1 cellular context compared by ENCODE assay signal in the genomic region with DNA sequence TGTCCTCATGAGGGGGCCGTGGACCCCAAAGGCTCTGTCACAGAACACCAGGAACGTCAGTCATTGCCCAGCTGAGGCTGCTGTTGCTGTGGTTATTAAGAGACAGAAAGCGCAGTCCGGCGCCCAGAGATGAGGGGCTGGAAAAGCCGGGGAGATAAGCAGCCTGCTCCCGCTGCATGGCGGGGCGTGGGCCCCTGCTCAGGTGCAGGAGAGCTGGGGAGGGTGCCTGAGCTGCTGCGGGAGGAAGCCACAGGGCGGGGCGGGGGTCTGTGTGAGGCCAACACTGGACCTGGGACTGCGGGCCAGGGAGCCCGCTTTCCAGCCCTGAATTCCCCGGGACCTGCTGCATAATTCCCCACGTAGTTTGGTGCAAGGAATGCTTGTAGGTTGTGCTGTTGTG.
TF ChIP-seq lines count a peak whose summit lies in the region.

No MANE protein-coding gene starts in this region.

TF ChIP-seq in HepG2, 621 proteins besides CTCF, POLR2A, EP300 and RAD21:
- TF ChIP-seq, protein P1, sequence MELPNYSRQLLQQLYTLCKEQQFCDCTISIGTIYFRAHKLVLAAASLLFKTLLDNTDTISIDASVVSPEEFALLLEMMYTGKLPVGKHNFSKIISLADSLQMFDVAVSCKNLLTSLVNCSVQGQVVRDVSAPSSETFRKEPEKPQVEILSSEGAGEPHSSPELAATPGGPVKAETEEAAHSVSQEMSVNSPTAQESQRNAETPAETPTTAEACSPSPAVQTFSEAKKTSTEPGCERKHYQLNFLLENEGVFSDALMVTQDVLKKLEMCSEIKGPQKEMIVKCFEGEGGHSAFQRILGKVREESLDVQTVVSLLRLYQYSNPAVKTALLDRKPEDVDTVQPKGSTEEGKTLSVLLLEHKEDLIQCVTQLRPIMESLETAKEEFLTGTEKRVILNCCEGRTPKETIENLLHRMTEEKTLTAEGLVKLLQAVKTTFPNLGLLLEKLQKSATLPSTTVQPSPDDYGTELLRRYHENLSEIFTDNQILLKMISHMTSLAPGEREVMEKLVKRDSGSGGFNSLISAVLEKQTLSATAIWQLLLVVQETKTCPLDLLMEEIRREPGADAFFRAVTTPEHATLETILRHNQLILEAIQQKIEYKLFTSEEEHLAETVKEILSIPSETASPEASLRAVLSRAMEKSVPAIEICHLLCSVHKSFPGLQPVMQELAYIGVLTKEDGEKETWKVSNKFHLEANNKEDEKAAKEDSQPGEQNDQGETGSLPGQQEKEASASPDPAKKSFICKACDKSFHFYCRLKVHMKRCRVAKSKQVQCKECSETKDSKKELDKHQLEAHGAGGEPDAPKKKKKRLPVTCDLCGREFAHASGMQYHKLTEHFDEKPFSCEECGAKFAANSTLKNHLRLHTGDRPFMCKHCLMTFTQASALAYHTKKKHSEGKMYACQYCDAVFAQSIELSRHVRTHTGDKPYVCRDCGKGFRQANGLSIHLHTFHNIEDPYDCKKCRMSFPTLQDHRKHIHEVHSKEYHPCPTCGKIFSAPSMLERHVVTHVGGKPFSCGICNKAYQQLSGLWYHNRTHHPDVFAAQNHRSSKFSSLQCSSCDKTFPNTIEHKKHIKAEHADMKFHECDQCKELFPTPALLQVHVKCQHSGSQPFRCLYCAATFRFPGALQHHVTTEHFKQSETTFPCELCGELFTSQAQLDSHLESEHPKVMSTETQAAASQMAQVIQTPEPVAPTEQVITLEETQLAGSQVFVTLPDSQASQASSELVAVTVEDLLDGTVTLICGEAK (IDR thresholded peaks at IDR 0.05) = no peak
- TF ChIP-seq, protein P1 (CRISPR knock-in tag; IDR thresholded peaks at IDR 0.05) = no peak
